ENCODE assay signal across 1 cellular context in the genomic region with DNA sequence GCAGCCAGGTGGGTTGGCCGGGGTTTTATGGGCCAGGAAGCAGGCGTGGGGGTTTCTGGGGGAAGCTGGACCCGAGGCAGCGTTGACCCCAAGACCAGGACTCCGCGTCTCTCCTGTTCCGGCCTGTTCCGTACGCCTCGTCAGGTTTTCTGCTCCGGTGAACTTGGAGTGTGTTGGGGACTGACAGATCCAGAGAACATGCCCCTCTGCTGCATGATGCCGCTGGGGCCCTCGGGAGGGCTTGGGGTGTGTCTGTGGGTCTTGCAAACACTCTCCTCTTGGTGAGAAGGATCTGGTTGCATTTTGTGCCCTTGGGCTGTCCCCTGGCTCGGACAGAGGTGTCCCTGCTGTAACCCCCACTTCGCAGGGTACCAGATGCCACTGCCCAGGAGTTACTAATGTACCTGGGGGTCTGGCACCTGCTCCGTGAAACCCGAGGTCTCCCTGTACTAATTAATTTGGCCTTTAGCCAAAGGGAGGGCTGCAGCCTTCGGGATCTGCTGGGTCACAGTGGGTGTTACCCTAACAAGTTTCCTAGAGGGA.
TF ChIP-seq lines count a peak whose summit lies in the region.

No MANE protein-coding gene starts in this region.

TF ChIP-seq in GM23338, 12 proteins besides CTCF, POLR2A, EP300 and RAD21 (continued from another document):
- TF ChIP-seq, protein P1, sequence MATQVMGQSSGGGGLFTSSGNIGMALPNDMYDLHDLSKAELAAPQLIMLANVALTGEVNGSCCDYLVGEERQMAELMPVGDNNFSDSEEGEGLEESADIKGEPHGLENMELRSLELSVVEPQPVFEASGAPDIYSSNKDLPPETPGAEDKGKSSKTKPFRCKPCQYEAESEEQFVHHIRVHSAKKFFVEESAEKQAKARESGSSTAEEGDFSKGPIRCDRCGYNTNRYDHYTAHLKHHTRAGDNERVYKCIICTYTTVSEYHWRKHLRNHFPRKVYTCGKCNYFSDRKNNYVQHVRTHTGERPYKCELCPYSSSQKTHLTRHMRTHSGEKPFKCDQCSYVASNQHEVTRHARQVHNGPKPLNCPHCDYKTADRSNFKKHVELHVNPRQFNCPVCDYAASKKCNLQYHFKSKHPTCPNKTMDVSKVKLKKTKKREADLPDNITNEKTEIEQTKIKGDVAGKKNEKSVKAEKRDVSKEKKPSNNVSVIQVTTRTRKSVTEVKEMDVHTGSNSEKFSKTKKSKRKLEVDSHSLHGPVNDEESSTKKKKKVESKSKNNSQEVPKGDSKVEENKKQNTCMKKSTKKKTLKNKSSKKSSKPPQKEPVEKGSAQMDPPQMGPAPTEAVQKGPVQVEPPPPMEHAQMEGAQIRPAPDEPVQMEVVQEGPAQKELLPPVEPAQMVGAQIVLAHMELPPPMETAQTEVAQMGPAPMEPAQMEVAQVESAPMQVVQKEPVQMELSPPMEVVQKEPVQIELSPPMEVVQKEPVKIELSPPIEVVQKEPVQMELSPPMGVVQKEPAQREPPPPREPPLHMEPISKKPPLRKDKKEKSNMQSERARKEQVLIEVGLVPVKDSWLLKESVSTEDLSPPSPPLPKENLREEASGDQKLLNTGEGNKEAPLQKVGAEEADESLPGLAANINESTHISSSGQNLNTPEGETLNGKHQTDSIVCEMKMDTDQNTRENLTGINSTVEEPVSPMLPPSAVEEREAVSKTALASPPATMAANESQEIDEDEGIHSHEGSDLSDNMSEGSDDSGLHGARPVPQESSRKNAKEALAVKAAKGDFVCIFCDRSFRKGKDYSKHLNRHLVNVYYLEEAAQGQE (IDR thresholded peaks at IDR 0.05; ENCODE audit: unreplicated experiment): no peak
- TF ChIP-seq CREB1 (CRISPR knock-in tag; IDR thresholded peaks at IDR 0.05; ENCODE audit: low read depth) (no peak), EZH2phosphoT487 (IDR thresholded peaks at IDR 0.05; ENCODE audit: unreplicated experiment) (no peak), JUNB (IDR thresholded peaks at IDR 0.05; ENCODE audit: unreplicated experiment) (no peak), STAT1 (IDR thresholded peaks at IDR 0.05; ENCODE audit: unreplicated experiment) (no peak), ZNF114 (CRISPR knock-in tag; IDR thresholded peaks at IDR 0.05) (no peak), EZH2 (IDR thresholded peaks at IDR 0.05; ENCODE audit: low read depth, unreplicated experiment) (no peak)
- TF ChIP-seq, protein P2, sequence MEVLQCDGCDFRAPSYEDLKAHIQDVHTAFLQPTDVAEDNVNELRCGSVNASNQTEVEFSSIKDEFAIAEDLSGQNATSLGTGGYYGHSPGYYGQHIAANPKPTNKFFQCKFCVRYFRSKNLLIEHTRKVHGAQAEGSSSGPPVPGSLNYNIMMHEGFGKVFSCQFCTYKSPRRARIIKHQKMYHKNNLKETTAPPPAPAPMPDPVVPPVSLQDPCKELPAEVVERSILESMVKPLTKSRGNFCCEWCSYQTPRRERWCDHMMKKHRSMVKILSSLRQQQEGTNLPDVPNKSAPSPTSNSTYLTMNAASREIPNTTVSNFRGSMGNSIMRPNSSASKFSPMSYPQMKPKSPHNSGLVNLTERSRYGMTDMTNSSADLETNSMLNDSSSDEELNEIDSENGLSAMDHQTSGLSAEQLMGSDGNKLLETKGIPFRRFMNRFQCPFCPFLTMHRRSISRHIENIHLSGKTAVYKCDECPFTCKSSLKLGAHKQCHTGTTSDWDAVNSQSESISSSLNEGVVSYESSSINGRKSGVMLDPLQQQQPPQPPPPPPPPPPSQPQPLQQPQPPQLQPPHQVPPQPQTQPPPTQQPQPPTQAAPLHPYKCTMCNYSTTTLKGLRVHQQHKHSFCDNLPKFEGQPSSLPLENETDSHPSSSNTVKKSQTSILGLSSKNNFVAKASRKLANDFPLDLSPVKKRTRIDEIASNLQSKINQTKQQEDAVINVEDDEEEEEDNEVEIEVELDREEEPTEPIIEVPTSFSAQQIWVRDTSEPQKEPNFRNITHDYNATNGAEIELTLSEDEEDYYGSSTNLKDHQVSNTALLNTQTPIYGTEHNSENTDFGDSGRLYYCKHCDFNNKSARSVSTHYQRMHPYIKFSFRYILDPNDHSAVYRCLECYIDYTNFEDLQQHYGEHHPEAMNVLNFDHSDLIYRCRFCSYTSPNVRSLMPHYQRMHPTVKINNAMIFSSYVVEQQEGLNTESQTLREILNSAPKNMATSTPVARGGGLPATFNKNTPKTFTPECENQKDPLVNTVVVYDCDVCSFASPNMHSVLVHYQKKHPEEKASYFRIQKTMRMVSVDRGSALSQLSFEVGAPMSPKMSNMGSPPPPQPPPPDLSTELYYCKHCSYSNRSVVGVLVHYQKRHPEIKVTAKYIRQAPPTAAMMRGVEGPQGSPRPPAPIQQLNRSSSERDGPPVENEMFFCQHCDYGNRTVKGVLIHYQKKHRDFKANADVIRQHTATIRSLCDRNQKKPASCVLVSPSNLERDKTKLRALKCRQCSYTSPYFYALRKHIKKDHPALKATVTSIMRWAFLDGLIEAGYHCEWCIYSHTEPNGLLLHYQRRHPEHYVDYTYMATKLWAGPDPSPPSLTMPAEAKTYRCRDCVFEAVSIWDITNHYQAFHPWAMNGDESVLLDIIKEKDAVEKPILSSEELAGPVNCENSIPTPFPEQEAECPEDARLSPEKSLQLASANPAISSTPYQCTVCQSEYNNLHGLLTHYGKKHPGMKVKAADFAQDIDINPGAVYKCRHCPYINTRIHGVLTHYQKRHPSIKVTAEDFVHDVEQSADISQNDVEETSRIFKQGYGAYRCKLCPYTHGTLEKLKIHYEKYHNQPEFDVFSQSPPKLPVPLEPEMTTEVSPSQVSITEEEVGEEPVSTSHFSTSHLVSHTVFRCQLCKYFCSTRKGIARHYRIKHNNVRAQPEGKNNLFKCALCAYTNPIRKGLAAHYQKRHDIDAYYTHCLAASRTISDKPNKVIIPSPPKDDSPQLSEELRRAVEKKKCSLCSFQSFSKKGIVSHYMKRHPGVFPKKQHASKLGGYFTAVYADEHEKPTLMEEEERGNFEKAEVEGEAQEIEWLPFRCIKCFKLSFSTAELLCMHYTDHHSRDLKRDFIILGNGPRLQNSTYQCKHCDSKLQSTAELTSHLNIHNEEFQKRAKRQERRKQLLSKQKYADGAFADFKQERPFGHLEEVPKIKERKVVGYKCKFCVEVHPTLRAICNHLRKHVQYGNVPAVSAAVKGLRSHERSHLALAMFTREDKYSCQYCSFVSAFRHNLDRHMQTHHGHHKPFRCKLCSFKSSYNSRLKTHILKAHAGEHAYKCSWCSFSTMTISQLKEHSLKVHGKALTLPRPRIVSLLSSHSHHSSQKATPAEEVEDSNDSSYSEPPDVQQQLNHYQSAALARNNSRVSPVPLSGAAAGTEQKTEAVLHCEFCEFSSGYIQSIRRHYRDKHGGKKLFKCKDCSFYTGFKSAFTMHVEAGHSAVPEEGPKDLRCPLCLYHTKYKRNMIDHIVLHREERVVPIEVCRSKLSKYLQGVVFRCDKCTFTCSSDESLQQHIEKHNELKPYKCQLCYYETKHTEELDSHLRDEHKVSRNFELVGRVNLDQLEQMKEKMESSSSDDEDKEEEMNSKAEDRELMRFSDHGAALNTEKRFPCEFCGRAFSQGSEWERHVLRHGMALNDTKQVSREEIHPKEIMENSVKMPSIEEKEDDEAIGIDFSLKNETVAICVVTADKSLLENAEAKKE (CRISPR knock-in tag; IDR thresholded peaks at IDR 0.05): no peak
- TF ChIP-seq, protein P3, sequence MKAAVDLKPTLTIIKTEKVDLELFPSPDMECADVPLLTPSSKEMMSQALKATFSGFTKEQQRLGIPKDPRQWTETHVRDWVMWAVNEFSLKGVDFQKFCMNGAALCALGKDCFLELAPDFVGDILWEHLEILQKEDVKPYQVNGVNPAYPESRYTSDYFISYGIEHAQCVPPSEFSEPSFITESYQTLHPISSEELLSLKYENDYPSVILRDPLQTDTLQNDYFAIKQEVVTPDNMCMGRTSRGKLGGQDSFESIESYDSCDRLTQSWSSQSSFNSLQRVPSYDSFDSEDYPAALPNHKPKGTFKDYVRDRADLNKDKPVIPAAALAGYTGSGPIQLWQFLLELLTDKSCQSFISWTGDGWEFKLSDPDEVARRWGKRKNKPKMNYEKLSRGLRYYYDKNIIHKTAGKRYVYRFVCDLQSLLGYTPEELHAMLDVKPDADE (IDR thresholded peaks at IDR 0.05): no peak
